Comparison of ENCODE assay signal across 30 cellular contexts in the genomic region with DNA sequence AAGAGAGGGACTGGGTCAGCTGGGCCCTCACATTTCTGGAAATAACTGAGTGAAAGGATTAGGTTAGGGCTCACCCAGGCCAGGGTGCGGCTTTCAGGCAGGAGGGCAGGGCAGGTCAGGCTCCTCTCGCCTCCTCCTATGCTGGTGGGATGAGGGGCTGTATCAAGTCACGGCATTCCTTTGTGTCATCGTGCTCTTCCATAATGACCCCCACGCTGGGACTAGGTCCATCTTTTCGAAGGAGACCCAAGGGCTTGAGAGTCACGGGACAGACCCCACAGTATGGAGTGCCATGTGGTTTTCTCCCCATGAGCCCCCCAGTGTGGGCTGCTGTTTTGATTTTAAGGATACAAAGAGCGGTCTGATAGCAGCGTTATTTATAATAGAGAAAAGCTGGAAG.
"Had no signal": no experiment of that assay in that cellular context is flagged by ENCODE, and none has a peak within 500 bp of the region (broad histone marks: within the 10 kb centered on the region; RNA-seq: fewer than 3 reads in every experiment).

No MANE protein-coding gene starts in this region.

- H3K27ac Mint-ChIP-seq: activated CD4-positive, alpha-beta T cell treated with anti-CD3 and anti-CD28 coated beads, Interleukin-2, amount 10 ng/mL, durations not matched to agents 24 days and 14 days; activated CD8-positive, alpha-beta memory T cell treated with anti-CD3 and anti-CD28 coated beads, Interleukin-2, amount 10 ng/mL, durations not matched to agents 7 days and 5 days; activated CD8-positive, alpha-beta T cell treated with anti-CD3 and anti-CD28 coated beads for 36 hours; activated naive CD4-positive, alpha-beta T cell treated with anti-CD3 and anti-CD28 coated beads, Interleukin-2, amount 50 U/mL, for 72 hours; activated T-cell treated with anti-CD3 and anti-CD28 coated beads, Interleukin-2, amount 50 U/mL, for 72 hours; naive thymus-derived CD4-positive, alpha-beta T cell; stimulated activated memory B cell treated with anti-CD40 and anti-IgM and Interleukin-4, amounts not matched to agents 10 μg/mL and 1 μg/mL and 100 μg/mL, for 72 hours; stimulated activated naive CD8-positive, alpha-beta T cell treated with anti-CD3 and anti-CD28 coated beads, Interleukin-15, amount 100 ng/mL, for 72 hours; T-helper 17 cell had no signal

- H3K4me1 Mint-ChIP-seq: activated CD4-positive, alpha-beta T cell treated with anti-CD3 and anti-CD28 coated beads, Interleukin-2, amount 10 ng/mL, durations not matched to agents 24 days and 14 days; naive thymus-derived CD4-positive, alpha-beta T cell; stimulated activated memory B cell treated with anti-CD40 and anti-IgM and Interleukin-4, amounts not matched to agents 10 μg/mL and 1 μg/mL and 100 μg/mL, for 72 hours; stimulated activated naive CD8-positive, alpha-beta T cell treated with anti-CD3 and anti-CD28 coated beads, Interleukin-15, amount 100 ng/mL, for 72 hours had no signal

- H3K27ac ChIP-seq: breast epithelium, heart left ventricle, left lung, right lobe of liver, upper lobe of left lung, WERI-Rb-1 had no signal

- H3K4me3 Mint-ChIP-seq: activated CD4-positive, alpha-beta T cell treated with anti-CD3 and anti-CD28 coated beads, Interleukin-2, amount 10 ng/mL, durations not matched to agents 24 days and 14 days; activated CD8-positive, alpha-beta memory T cell treated with anti-CD3 and anti-CD28 coated beads, Interleukin-2, amount 10 ng/mL, durations not matched to agents 7 days and 5 days; activated CD8-positive, alpha-beta T cell treated with anti-CD3 and anti-CD28 coated beads for 36 hours; activated T-cell treated with anti-CD3 and anti-CD28 coated beads, Interleukin-2, amount 50 U/mL, for 72 hours; naive thymus-derived CD4-positive, alpha-beta T cell; stimulated activated memory B cell treated with anti-CD40 and anti-IgM and Interleukin-4, amounts not matched to agents 10 μg/mL and 1 μg/mL and 100 μg/mL, for 72 hours; stimulated activated naive CD8-positive, alpha-beta T cell treated with anti-CD3 and anti-CD28 coated beads, Interleukin-15, amount 100 ng/mL, for 72 hours; T-helper 17 cell had no signal

- H3K36me3 Mint-ChIP-seq: activated naive CD4-positive, alpha-beta T cell treated with anti-CD3 and anti-CD28 coated beads, Interleukin-2, amount 50 U/mL, for 72 hours; stimulated activated memory B cell treated with anti-CD40 and anti-IgM and Interleukin-4, amounts not matched to agents 10 μg/mL and 1 μg/mL and 100 μg/mL, for 72 hours had no signal

- H3K27me3 Mint-ChIP-seq: activated CD8-positive, alpha-beta memory T cell treated with anti-CD3 and anti-CD28 coated beads, Interleukin-2, amount 10 ng/mL, durations not matched to agents 7 days and 5 days; activated CD8-positive, alpha-beta T cell treated with anti-CD3 and anti-CD28 coated beads for 36 hours; stimulated activated naive CD8-positive, alpha-beta T cell treated with anti-CD3 and anti-CD28 coated beads, Interleukin-15, amount 100 ng/mL, for 72 hours had no signal

- H3K36me3 ChIP-seq: breast epithelium, heart left ventricle, left lung, right lobe of liver, upper lobe of left lung, WERI-Rb-1 had no signal

- H3K4me3 ChIP-seq: breast epithelium, heart left ventricle, left lung, right lobe of liver, upper lobe of left lung had no signal

- H3K27me3 ChIP-seq: breast epithelium, heart left ventricle, left lung, right lobe of liver, upper lobe of left lung had no signal

- H3K9me3 ChIP-seq: breast epithelium, left lung, right lobe of liver, SK-N-SH, upper lobe of left lung had no signal

- H3K4me1 ChIP-seq: breast epithelium, left lung, right lobe of liver had no signal

- DNase-seq: activated CD4-positive, alpha-beta T cell treated with anti-CD3 and anti-CD28 coated beads, Interleukin-2, amount 10 ng/mL, durations not matched to agents 24 days and 14 days; activated CD4-positive, CD25-positive, alpha-beta regulatory T cell treated with anti-CD3 and anti-CD28 coated beads, Interleukin-2, amount 50 U/mL, for 72 hours; activated CD8-positive, alpha-beta memory T cell treated with anti-CD3 and anti-CD28 coated beads, Interleukin-2, amount 10 ng/mL, durations not matched to agents 7 days and 5 days; activated CD8-positive, alpha-beta T cell treated with anti-CD3 and anti-CD28 coated beads for 36 hours; activated naive CD4-positive, alpha-beta T cell; activated T-cell treated with anti-CD3 and anti-CD28 coated beads for 4 hours; activated T-cell treated with anti-CD3 and anti-CD28 coated beads, Interleukin-2, amount 50 U/mL, for 72 hours; central memory CD4-positive, alpha-beta T cell; effector memory CD4-positive, alpha-beta T cell; foreskin fibroblast; heart left ventricle; kidney glomerular epithelial cell; left lung; midbrain; naive thymus-derived CD4-positive, alpha-beta T cell; occipital lobe; posterior cingulate gyrus; SK-N-SH; stimulated activated CD4-positive, alpha-beta T cell treated with anti-CD3 and anti-CD28 coated beads, Interleukin-12 subunit alpha, Interleukin-12 subunit beta, amount 100 ng/mL, for 4 hours; stimulated activated CD4-positive, alpha-beta T cell treated with anti-CD3 and anti-CD28 coated beads, Interleukin-4, amount 100 ng/mL, for 24 hours; stimulated activated naive CD8-positive, alpha-beta T cell treated with anti-CD3 and anti-CD28 coated beads, Interleukin-15, amount 100 ng/mL, for 72 hours; substantia nigra; T-helper 17 cell; T1000; upper lobe of left lung; WERI-Rb-1 had no signal

- ATAC-seq: activated CD8-positive, alpha-beta memory T cell treated with anti-CD3 and anti-CD28 coated beads, Interleukin-2, amount 10 ng/mL, durations not matched to agents 7 days and 5 days; activated CD8-positive, alpha-beta T cell treated with anti-CD3 and anti-CD28 coated beads for 36 hours; activated naive CD4-positive, alpha-beta T cell treated with anti-CD3 and anti-CD28 coated beads, Interleukin-2, amount 50 U/mL, for 72 hours; heart left ventricle; left lung; naive thymus-derived CD4-positive, alpha-beta T cell; stimulated activated memory B cell treated with anti-CD40 and anti-IgM and Interleukin-4, amounts not matched to agents 10 μg/mL and 1 μg/mL and 100 μg/mL, for 72 hours; stimulated activated naive CD8-positive, alpha-beta T cell treated with anti-CD3 and anti-CD28 coated beads, Interleukin-15, amount 100 ng/mL, for 72 hours; T-helper 17 cell had no signal
